In genomic region chr5:40798856-40799210, GRCh38 we compare ENCODE assay signal across 8 cellular contexts. TPM values are rescaled to one million over a fixed set of nuclear protein-coding genes. Genes with fewer than 3 reads are reported as not detected.
DNase-seq lines count a peak whose midpoint lies in the region; ATAC-seq and TF ChIP-seq lines count a peak whose summit lies in the region.

No MANE protein-coding gene starts in this region.

- no peak for DNase-seq in GM12865 (ENCODE audit: low read depth)
- no peak for DNase-seq in T-cell
- DNase-seq in fibroblast of villous mesenchyme (ENCODE audit: low read depth): no peak
- DNase-seq in skeletal muscle cell (ENCODE audit: low read depth): no peak
- no peak for DNase-seq in KBM-7
- no peak for DNase-seq in OCI-M1 (lab: John Stamatoyannopoulos, UW)

- no peaks in the 10 kb centered on the region for H3K9me3 Mint-ChIP-seq in T-cell

- peak overlapping the region; percentile 89 to 92 (median 89) for H3K4me3 Mint-ChIP-seq in T-cell

- no peaks in the 10 kb centered on the region for H3K27me3 Mint-ChIP-seq in T-cell

- H3K36me3 Mint-ChIP-seq in T-cell: peaks cover 17% of the 10 kb centered on the region

- POLR2A ChIA-PET in T-cell (lab: Charles Lee): interaction anchor here (0.5 to 1.5 kb wide), 8 partner anchors 9 to 851 kb away, joined by 3 to 7 read pairs (median 4); no protein-coding TSS in a partner anchor

- TF ChIP-seq CTCF in GM12865 (IDR thresholded peaks at IDR 0.05; ENCODE audit: insufficient read depth, low read depth, low read length, missing control alignments) (no peak), fibroblast of villous mesenchyme (IDR thresholded peaks at IDR 0.05; ENCODE audit: insufficient read depth, low read depth, low read length) (peak; percentile 1)

- CTCF ChIA-PET in T-cell (lab: Charles Lee): interaction anchor here (0.6 to 1.5 kb wide), 14 partner anchors 9 to 1577 kb away, joined by 3 to 8 read pairs (median 4); no protein-coding TSS in a partner anchor

- peak overlapping the region; percentile 80 for H3K4me3 ChIP-seq in GM12865 (ENCODE audit: low read depth, low read length)
- peak overlapping the region; percentile 75 for H3K4me3 ChIP-seq in fibroblast of villous mesenchyme (ENCODE audit: low read depth, low read length)
- peak overlapping the region; percentile 87 for H3K4me3 ChIP-seq in skeletal muscle cell (ENCODE audit: low read depth, low read length)

- peak overlapping the region; percentile 91 to 92 for H3K27ac Mint-ChIP-seq in T-cell

- ATAC-seq in T-cell (replicated peaks in 1 of 4) (no peak), GM19395 (IDR thresholded peaks at IDR 0.05; ENCODE audit: unreplicated experiment) (no peak), HG03520 (IDR thresholded peaks at IDR 0.05; ENCODE audit: unreplicated experiment) (no peak)

- H3K4me1 Mint-ChIP-seq in T-cell: peaks cover 37 to 43% (median 40%) of the 10 kb centered on the region in 3 donors

- in situ Hi-C loops in KBM-7 (cut with MboI; ENCODE audit: low pct_unique_long_range_greater_than_20kb, low sequenced_read_pairs): no loop called here

RNA-seq across cellular contexts. Expression of gene PRKAA1, which starts 0.7 kb away (rescaled TPM):
- total RNA-seq in T-cell: 100 to 1,000 TPM in 2 of 5 donors, 10 to 100 TPM in 3; 92.3 to 112 (median 96.7) TPM
- 106 and 132 TPM in 2 replicates for total RNA-seq in fibroblast of villous mesenchyme

RNA-seq across cellular contexts. Expression of gene RPL37, which starts 36.2 kb away (rescaled TPM):
- total RNA-seq in T-cell (1,000 to 10,000 TPM; 2,003 to 2,190 (median 2,100) TPM), fibroblast of villous mesenchyme (247 and 971 TPM in 2 replicates)

RNA-seq across cellular contexts. Expression of gene CARD6, which starts 42.3 kb away (rescaled TPM):
- total RNA-seq in T-cell (1 to 10 TPM; 1.3 to 4.3 (median 2.2) TPM), fibroblast of villous mesenchyme (8.7 and 11.7 TPM in 2 replicates)

RNA-seq across cellular contexts. Expression of gene TTC33, which starts 43.1 kb away (rescaled TPM):
- total RNA-seq in T-cell (10 to 100 TPM in 3 of 5 donors, 1 to 10 TPM in 2; 8.3 to 15.4 (median 13.6) TPM), fibroblast of villous mesenchyme (12.2 and 18.6 TPM in 2 replicates)
